Comparison of ENCODE assay signal across 18 cellular contexts in the genomic region with DNA sequence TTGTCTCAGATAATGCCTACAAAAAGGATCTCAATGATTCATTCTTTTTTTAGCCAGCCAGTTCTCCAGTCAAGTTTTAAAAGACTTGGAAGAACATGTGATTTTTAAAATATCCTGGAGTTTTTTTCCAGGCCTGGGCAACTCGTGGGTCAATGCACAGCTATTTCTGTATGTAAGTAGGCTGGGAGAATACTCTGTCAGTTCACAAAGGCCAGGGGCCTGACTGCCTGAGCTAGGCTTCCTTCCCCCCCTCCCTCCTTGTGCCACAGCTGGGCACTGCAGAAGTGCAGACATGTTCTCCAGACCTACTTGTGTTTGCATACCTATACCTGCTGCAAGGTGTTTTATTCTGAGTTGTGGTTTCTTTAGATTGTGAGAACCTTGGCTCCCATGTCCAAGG. TPM values are rescaled to one million over a fixed set of nuclear protein-coding genes. Genes with fewer than 3 reads are reported as not detected.
DNase-seq lines count a peak whose midpoint lies in the region; ATAC-seq, FAIRE-seq and TF ChIP-seq lines count a peak whose summit lies in the region.
"Had no signal": no experiment of that assay in that cellular context is flagged by ENCODE, and none has a peak within 500 bp of the region (broad histone marks: within the 10 kb centered on the region; RNA-seq: fewer than 3 reads in every experiment).

No MANE protein-coding gene starts in this region.

- WGBS in esophagus muscularis mucosa: 5% methylated on average over 1 of the region's 1 CpG
- WGBS in lower leg skin, 2 donors: 9 to 13% methylated on average over 1 of the region's 1 CpG

- POLR2A ChIA-PET in OCI-LY7 (lab: Charles Lee): interaction anchor here (1.3 to 1.5 kb wide), 2 partner anchors 16 to 51 kb away, joined by 3 to 4 read pairs; no protein-coding TSS in a partner anchor

- DNase-seq in ACHN (peak; percentile 13), OCI-LY7 (ENCODE audit: low spot score) (peak; percentile 53), esophagus muscularis mucosa (ENCODE audit: extremely low spot score) (peak; percentile 42), neural crest cell (ENCODE audit: low read depth, low spot score) (no peak), iPS-NIHi7 (ENCODE audit: extremely low spot score) (no peak), D721Med (ENCODE audit: insufficient read length, low spot score) (no peak), lower leg skin (ENCODE audit: low spot score in 2 of 2) (no peak)
- DNase-seq: activated CD8-positive, alpha-beta memory T cell treated with anti-CD3 and anti-CD28 coated beads, Interleukin-2, amount 10 ng/mL, durations not matched to agents 7 days and 5 days; activated effector memory CD4-positive, alpha-beta T cell treated with anti-CD3 and anti-CD28 coated beads, Interleukin-2, amount 50 U/mL, for 16 hours; aorta; NCI-H1048; NCI-H446 treated with DMSO at 0.1 percent for 48 hours; SHP77 treated with DMSO at 0.1 percent for 48 hours; stimulated activated naive CD8-positive, alpha-beta T cell treated with anti-CD3 and anti-CD28 coated beads, Interleukin-15, amount 100 ng/mL, for 72 hours; T-helper 2 cell had no signal

- ATAC-seq in HG03159 (IDR thresholded peaks at IDR 0.05; ENCODE audit: unreplicated experiment): no peak
- ATAC-seq: activated CD8-positive, alpha-beta memory T cell treated with anti-CD3 and anti-CD28 coated beads, Interleukin-2, amount 10 ng/mL, durations not matched to agents 7 days and 5 days; stimulated activated naive CD8-positive, alpha-beta T cell treated with anti-CD3 and anti-CD28 coated beads, Interleukin-15, amount 100 ng/mL, for 72 hours had no signal

- H3K27me3 Mint-ChIP-seq in neural crest cell (ENCODE audit: low read depth): no peaks in the 10 kb centered on the region

- H3K4me3 ChIP-seq in OCI-LY7 (ENCODE audit: low read depth, low read length, poor library complexity, severe bottlenecking): no peak overlapping the region
- H3K4me3 ChIP-seq in esophagus muscularis mucosa: no peak overlapping the region
- H3K4me3 ChIP-seq in lower leg skin (ENCODE audit: low read depth, poor library complexity, severe bottlenecking): no peak overlapping the region

- intact Hi-C loops in OCI-LY7 (cut with micrococcal nuclease; ENCODE audit: unreplicated experiment) (no loop called here), esophagus muscularis mucosa (cut with DNase I) (no loop called here), lower leg skin (cut with DNase I; ENCODE audit: low total_unique reads) (no loop called here)

- H3K79me2 ChIP-seq in OCI-LY7 (ENCODE audit: insufficient read depth, low read depth, low read length): no peaks in the 10 kb centered on the region

- BruUV-seq in OCI-LY7 (replicated peaks; lab: Mats Ljungman, UMichigan): no TSS peak

- no peak for TF ChIP-seq EP300 in esophagus muscularis mucosa (IDR thresholded peaks at IDR 0.05)

- no peak for FAIRE-seq in D721Med (lab: Jason Lieb, UNC)
- FAIRE-seq: G401.6, GM12891 had no signal

- no peak for TF ChIP-seq CTCF in OCI-LY7 (conservative IDR thresholded peaks at IDR 0.05; ENCODE audit: low read length)
- no peak for TF ChIP-seq CTCF in esophagus muscularis mucosa (IDR thresholded peaks at IDR 0.05)
- TF ChIP-seq CTCF in neural crest cell (conservative IDR thresholded peaks at IDR 0.05): no peak
- no peak for TF ChIP-seq CTCF in D721Med (IDR thresholded peaks at IDR 0.05; ENCODE audit: insufficient read depth, missing control alignments)
- no peak for TF ChIP-seq CTCF in lower leg skin (IDR thresholded peaks at IDR 0.05)

- H3K36me3 ChIP-seq in OCI-LY7 (ENCODE audit: insufficient read depth, low read length): no peaks in the 10 kb centered on the region
- no peaks in the 10 kb centered on the region for H3K36me3 ChIP-seq in esophagus muscularis mucosa

- CTCF ChIA-PET in OCI-LY7 (lab: Charles Lee; ENCODE audit: unreplicated experiment): no interaction called here

- no peaks in the 10 kb centered on the region for H3K9me3 Mint-ChIP-seq in neural crest cell
- H3K9me3 Mint-ChIP-seq: stimulated activated naive CD8-positive, alpha-beta T cell treated with anti-CD3 and anti-CD28 coated beads, Interleukin-15, amount 100 ng/mL, for 72 hours had no signal

- H2AFZ ChIP-seq in OCI-LY7 (ENCODE audit: low read length): peak overlapping the region; percentile 89; the same call in 1 of the 2 replicates

- H3K4me3 Mint-ChIP-seq in neural crest cell: peak overlapping the region; percentile 13
- H3K4me3 Mint-ChIP-seq: activated CD8-positive, alpha-beta memory T cell treated with anti-CD3 and anti-CD28 coated beads, Interleukin-2, amount 10 ng/mL, durations not matched to agents 7 days and 5 days had no signal

- H3K27ac ChIP-seq in OCI-LY7 (ENCODE audit: low read depth, low read length, poor library complexity, severe bottlenecking) (peak overlapping the region; percentile 94), esophagus muscularis mucosa (replicated peaks in 1 of 4) (peak overlapping the region; percentile 54 to 72 (median 64))

- H4K20me1 ChIP-seq in OCI-LY7 (ENCODE audit: insufficient read depth, low read length): no peaks in the 10 kb centered on the region

- peak overlapping the region; percentile 71 for H3K4me2 ChIP-seq in OCI-LY7 (ENCODE audit: low read length)

- peaks cover 60% of the 10 kb centered on the region for H3K4me1 ChIP-seq in OCI-LY7 (ENCODE audit: insufficient read depth, low read length, poor library complexity, severe bottlenecking)
- H3K4me1 ChIP-seq in esophagus muscularis mucosa: peaks cover 54 to 82% (median 71%) of the 10 kb centered on the region in 4 donors

- in situ Hi-C loops in ACHN (cut with HindIII; ENCODE audit: low pct_ligation_motif_present, low pct_unique_long_range_greater_than_20kb, low sequenced_read_pairs): no loop called here

- H3K27ac Mint-ChIP-seq in neural crest cell (ENCODE audit: unreplicated experiment): peak overlapping the region; percentile 0

- TF ChIP-seq POLR2A in esophagus muscularis mucosa (IDR thresholded peaks at IDR 0.05; ENCODE audit: low read depth): no peak
- TF ChIP-seq POLR2A in lower leg skin (IDR thresholded peaks at IDR 0.05): no peak

- H3K27me3 ChIP-seq in esophagus muscularis mucosa: no peaks in the 10 kb centered on the region

- no peaks in the 10 kb centered on the region for H3K9me2 ChIP-seq in OCI-LY7 (ENCODE audit: insufficient read depth, low read length)

- H3K9me3 ChIP-seq in OCI-LY7 (ENCODE audit: low read length) (no peaks in the 10 kb centered on the region), esophagus muscularis mucosa (no peaks in the 10 kb centered on the region)

- H3K36me3 Mint-ChIP-seq in neural crest cell (ENCODE audit: low read depth): peaks cover 5% of the 10 kb centered on the region
- H3K36me3 Mint-ChIP-seq: activated CD8-positive, alpha-beta memory T cell treated with anti-CD3 and anti-CD28 coated beads, Interleukin-2, amount 10 ng/mL, durations not matched to agents 7 days and 5 days had no signal

- peaks cover 70% of the 10 kb centered on the region for H3K4me1 Mint-ChIP-seq in neural crest cell

RNA-seq across cellular contexts. Expression of gene CTDSPL, which starts 43.7 kb away (rescaled TPM):
- 0.28 and 0.38 TPM in 2 replicates for total RNA-seq in OCI-LY7 (2014; rRNA removed; shearing (Covaris generic))
- total RNA-seq in OCI-LY7 (2022) (not detected in 2 replicates), esophagus muscularis mucosa (10 to 100 TPM; 39.9 to 60.6 (median 54.6) TPM), neural crest cell (36.8 and 42.2 TPM in 2 replicates), lower leg skin (10 to 100 TPM; 59.8 to 97.5 (median 94.6) TPM)

Comparison
In these comparisons a context has a peak if more than half of its experiments do, and no peak if none do; other contexts are left out.
1. DNase-seq: peak in ACHN (single experiment), OCI-LY7 (single experiment) and esophagus muscularis mucosa (single experiment); none in neural crest cell (single experiment), iPS-NIHi7 (single experiment), D721Med (single experiment) and lower leg skin (0 of 2).
2. RNA of gene CTDSPL, which starts 43.7 kb away (total RNA-seq): 59.8 to 97.5 TPM in lower leg skin, 39.9 to 60.6 TPM in esophagus muscularis mucosa and 36.8 to 42.2 TPM in neural crest cell; 0.28 to 0.38 TPM in OCI-LY7; every median in the first group is over 10 times any median in the second.